Comparison of ENCODE assay signal across 1 cellular context in genomic region chr6:43178150-43178549, GRCh38.
A peak's percentile ranks its signal among the peaks of the same experiment; 100 is the strongest.
TF ChIP-seq lines count a peak whose summit lies in the region.

No MANE protein-coding gene starts in this region.

TF ChIP-seq in K562, 482 proteins besides CTCF, POLR2A, EP300 and RAD21:
- TF ChIP-seq ATF3 (IDR thresholded peaks at IDR 0.05): peak; percentile 24; the same call in 1 of the 2 replicates
- TF ChIP-seq ATF3 (CRISPR knock-in tag; conservative IDR thresholded peaks at IDR 0.05): no peak
- TF ChIP-seq RB1 (IDR thresholded peaks at IDR 0.05; ENCODE audit: low read depth): no peak
- TF ChIP-seq POLR2G (IDR thresholded peaks at IDR 0.05; ENCODE audit: low read depth, low read length): peak; percentile 56; the same call in 1 of the 2 replicates
- TF ChIP-seq KLF16 (IDR thresholded peaks at IDR 0.05): no peak
- TF ChIP-seq KDM4B (IDR thresholded peaks at IDR 0.05; ENCODE audit: borderline replicate concordance in 2 of 2, low read depth in 1 of 2): no peak
- TF ChIP-seq SOX6 (IDR thresholded peaks at IDR 0.05): no peak
- no peak for TF ChIP-seq KDM1A (IDR thresholded peaks at IDR 0.05)
- no peak for TF ChIP-seq ATF1 (CRISPR knock-in tag; IDR thresholded peaks at IDR 0.05)
- TF ChIP-seq ATF1 (tag; IDR thresholded peaks at IDR 0.05): no peak
- TF ChIP-seq FOXJ3 (CRISPR knock-in tag; IDR thresholded peaks at IDR 0.05): no peak
- TF ChIP-seq ZBED1 (IDR thresholded peaks at IDR 0.05): no peak
- no peak for TF ChIP-seq ZNF707 (CRISPR knock-in tag; conservative IDR thresholded peaks at IDR 0.05)
- TF ChIP-seq UBTF (IDR thresholded peaks at IDR 0.05; ENCODE audit: borderline replicate concordance in 1 of 2, low read depth in 2 of 2, low read length in 2 of 2): no peak
- no peak for TF ChIP-seq CREB1 (IDR thresholded peaks at IDR 0.05)
- no peak for TF ChIP-seq CREB1 (CRISPR knock-in tag; IDR thresholded peaks at IDR 0.05)
- peak; percentile 60 for TF ChIP-seq RBFOX2 (IDR thresholded peaks at IDR 0.05; ENCODE audit: low read depth, low read length)
